36 cellular contexts compared by ENCODE assay signal in the genomic region with DNA sequence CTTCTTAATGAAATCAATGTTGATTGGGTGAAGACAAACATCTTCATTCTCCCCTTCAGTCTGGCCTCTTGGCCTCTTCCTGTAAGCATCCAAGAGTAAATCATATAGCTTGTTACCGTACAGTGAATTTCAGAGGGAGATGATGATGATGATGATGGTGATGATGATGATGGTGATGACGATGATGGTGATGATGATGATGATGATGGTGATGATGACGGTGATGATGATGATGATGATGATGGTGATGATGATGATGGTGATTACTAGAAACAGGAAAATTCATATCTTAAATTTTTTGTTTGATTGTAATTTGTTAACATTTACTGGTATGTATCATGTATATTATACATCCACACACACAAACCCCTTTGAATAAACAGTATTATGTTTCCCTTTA.
"Had no signal": no experiment of that assay in that cellular context is flagged by ENCODE, and none has a peak within 500 bp of the region (broad histone marks: within the 10 kb centered on the region; RNA-seq: fewer than 3 reads in every experiment).

No MANE protein-coding gene starts in this region.

- H3K4me3 Mint-ChIP-seq: activated B cell treated with CpG ODN at 0.5 μM for 24 hours; activated CD4-positive, alpha-beta memory T cell treated with anti-CD3 and anti-CD28 coated beads for 36 hours; activated CD4-positive, alpha-beta T cell treated with anti-CD3 and anti-CD28 coated beads, Interleukin-2, amount 10 ng/mL, durations not matched to agents 24 days and 14 days; activated CD8-positive, alpha-beta T cell treated with anti-CD3 and anti-CD28 coated beads for 36 hours; activated naive CD4-positive, alpha-beta T cell treated with anti-CD3 and anti-CD28 coated beads for 36 hours; activated naive CD8-positive, alpha-beta T cell treated with anti-CD3 and anti-CD28 coated beads for 36 hours; activated T-cell treated with anti-CD3 and anti-CD28 coated beads, Interleukin-2, amount 50 U/mL, for 4 hours; activated T-cell treated with anti-CD3 and anti-CD28 coated beads, Interleukin-2, amount 50 U/mL, for 72 hours; activated T-helper 1 cell treated with anti-CD3 and anti-CD28 coated beads, Interleukin-12 subunit alpha, Interleukin-12 subunit beta, Interleukin-2, Interleukin-4 antibody, amounts not matched to agents 30 ng/mL and 10 ng/mL and 1 ng/mL, durations not matched to agents 14 hours and 24 hours and 36 hours; activated T-helper 17 cell treated with anti-CD3 and anti-CD28 coated beads, Interleukin-2, amount 50 U/mL, for 72 hours; brain; central memory CD8-positive, alpha-beta T cell; T-helper 1 cell treated with Interleukin-12 subunit alpha and Interleukin-12 subunit beta and Interleukin-4 antibody, amounts not matched to agents 30 μg/mL and 1 μg/mL, for 36 hours had no signal

- FAIRE-seq: bronchial epithelial cell, TTC549 had no signal

- H3K4me3 ChIP-seq: adrenal gland, cardiac muscle cell had no signal

- H3K4me1 ChIP-seq: adrenal gland had no signal

- H3K36me3 ChIP-seq: adrenal gland, cardiac muscle cell had no signal

- H3K9me3 Mint-ChIP-seq: activated B cell treated with CpG ODN at 0.5 μM for 24 hours; activated CD4-positive, alpha-beta T cell treated with anti-CD3 and anti-CD28 coated beads, Interleukin-2, amount 10 ng/mL, durations not matched to agents 24 days and 14 days; activated naive CD8-positive, alpha-beta T cell treated with anti-CD3 and anti-CD28 coated beads for 36 hours; activated T-helper 1 cell treated with anti-CD3 and anti-CD28 coated beads, Interleukin-12 subunit alpha, Interleukin-12 subunit beta, Interleukin-2, Interleukin-4 antibody, amounts not matched to agents 30 ng/mL and 10 ng/mL and 1 ng/mL, durations not matched to agents 14 hours and 24 hours and 36 hours; T-helper 1 cell treated with Interleukin-12 subunit alpha and Interleukin-12 subunit beta and Interleukin-4 antibody, amounts not matched to agents 30 μg/mL and 1 μg/mL, for 36 hours had no signal

- H3K27me3 ChIP-seq: adrenal gland, cardiac muscle cell had no signal

- H3K4me1 Mint-ChIP-seq: activated B cell treated with CpG ODN at 0.5 μM for 24 hours; activated CD4-positive, alpha-beta T cell treated with anti-CD3 and anti-CD28 coated beads, Interleukin-2, amount 10 ng/mL, durations not matched to agents 24 days and 14 days; activated naive CD8-positive, alpha-beta T cell treated with anti-CD3 and anti-CD28 coated beads for 36 hours; activated T-helper 17 cell treated with anti-CD3 and anti-CD28 coated beads, Interleukin-2, amount 50 U/mL, for 72 hours; central memory CD8-positive, alpha-beta T cell had no signal

- H3K27ac Mint-ChIP-seq: activated B cell treated with CpG ODN at 0.5 μM for 24 hours; activated CD4-positive, alpha-beta memory T cell treated with anti-CD3 and anti-CD28 coated beads for 36 hours; activated CD4-positive, alpha-beta T cell treated with anti-CD3 and anti-CD28 coated beads, Interleukin-2, amount 10 ng/mL, durations not matched to agents 24 days and 14 days; activated CD8-positive, alpha-beta T cell treated with anti-CD3 and anti-CD28 coated beads for 36 hours; activated naive CD4-positive, alpha-beta T cell treated with anti-CD3 and anti-CD28 coated beads for 36 hours; activated naive CD4-positive, alpha-beta T cell treated with anti-CD3 and anti-CD28 coated beads, Interleukin-2, amount 50 U/mL, for 72 hours; activated naive CD8-positive, alpha-beta T cell treated with anti-CD3 and anti-CD28 coated beads for 36 hours; activated T-cell treated with anti-CD3 and anti-CD28 coated beads, Interleukin-2, amount 50 U/mL, for 72 hours; activated T-helper 1 cell treated with anti-CD3 and anti-CD28 coated beads, Interleukin-12 subunit alpha, Interleukin-12 subunit beta, Interleukin-2, Interleukin-4 antibody, amounts not matched to agents 30 ng/mL and 10 ng/mL and 1 ng/mL, durations not matched to agents 14 hours and 24 hours and 36 hours; activated T-helper 17 cell treated with anti-CD3 and anti-CD28 coated beads, Interleukin-2, amount 50 U/mL, for 72 hours; brain; T-helper 1 cell treated with Interleukin-12 subunit alpha and Interleukin-12 subunit beta and Interleukin-4 antibody, amounts not matched to agents 30 μg/mL and 1 μg/mL, for 36 hours had no signal

- H3K36me3 Mint-ChIP-seq: activated CD4-positive, alpha-beta memory T cell treated with anti-CD3 and anti-CD28 coated beads for 36 hours; activated naive CD4-positive, alpha-beta T cell treated with anti-CD3 and anti-CD28 coated beads, Interleukin-2, amount 50 U/mL, for 72 hours; activated naive CD8-positive, alpha-beta T cell treated with anti-CD3 and anti-CD28 coated beads for 36 hours; brain had no signal

- ATAC-seq: activated CD8-positive, alpha-beta T cell treated with anti-CD3 and anti-CD28 coated beads for 36 hours; activated naive CD4-positive, alpha-beta T cell treated with anti-CD3 and anti-CD28 coated beads, Interleukin-2, amount 50 U/mL, for 72 hours; activated T-cell treated with anti-CD3 and anti-CD28 coated beads, Interleukin-2, amount 50 U/mL, for 4 hours; activated T-cell treated with anti-CD3 and anti-CD28 coated beads, Interleukin-2, amount 50 U/mL, for 72 hours; activated T-helper 17 cell treated with anti-CD3 and anti-CD28 coated beads, Interleukin-2, amount 50 U/mL, for 72 hours had no signal

- H3K27me3 Mint-ChIP-seq: activated B cell treated with CpG ODN at 0.5 μM for 24 hours; activated CD4-positive, alpha-beta memory T cell treated with anti-CD3 and anti-CD28 coated beads for 36 hours; activated CD4-positive, alpha-beta T cell treated with anti-CD3 and anti-CD28 coated beads, Interleukin-2, amount 10 ng/mL, durations not matched to agents 24 days and 14 days; activated CD8-positive, alpha-beta T cell treated with anti-CD3 and anti-CD28 coated beads for 36 hours; activated naive CD8-positive, alpha-beta T cell treated with anti-CD3 and anti-CD28 coated beads for 36 hours; activated T-helper 17 cell treated with anti-CD3 and anti-CD28 coated beads, Interleukin-2, amount 50 U/mL, for 72 hours; brain; central memory CD8-positive, alpha-beta T cell had no signal

- H3K27ac ChIP-seq: adrenal gland, cardiac muscle cell, VCaP had no signal

- DNase-seq: activated B cell treated with CpG ODN at 0.5 μM for 24 hours; activated CD4-positive, alpha-beta memory T cell treated with anti-CD3 and anti-CD28 coated beads for 36 hours; activated CD4-positive, alpha-beta T cell treated with anti-CD3 and anti-CD28 coated beads for 4 hours; activated CD4-positive, alpha-beta T cell treated with anti-CD3 and anti-CD28 coated beads, Interleukin-2, amount 10 ng/mL, durations not matched to agents 24 days and 14 days; activated CD4-positive, alpha-beta T cell treated with anti-CD3 and anti-CD28 coated beads, Interleukin-2, amount 50 U/mL, for 1 hour; activated CD4-positive, alpha-beta T cell treated with anti-CD3 and anti-CD28 coated beads, Interleukin-2, amount 50 U/mL, for 4 hours; activated CD4-positive, CD25-positive, alpha-beta regulatory T cell treated with anti-CD3 and anti-CD28 coated beads, Interleukin-2, amount 50 U/mL, for 72 hours; activated CD8-positive, alpha-beta memory T cell treated with anti-CD3 and anti-CD28 coated beads, Interleukin-2, amount 50 U/mL, for 4 hours; activated CD8-positive, alpha-beta T cell treated with anti-CD3 and anti-CD28 coated beads for 36 hours; activated effector memory CD4-positive, alpha-beta T cell treated with anti-CD3 and anti-CD28 coated beads, Interleukin-2, amount 50 U/mL, for 16 hours; activated gamma-delta T cell treated with Interleukin-2 at 50 U/mL for 16 hours; activated naive CD4-positive, alpha-beta T cell; activated naive CD4-positive, alpha-beta T cell treated with anti-CD3 and anti-CD28 coated beads for 36 hours; activated naive CD4-positive, alpha-beta T cell treated with anti-CD3 and anti-CD28 coated beads, Interleukin-2, amount 50 U/mL, for 16 hours; activated naive CD8-positive, alpha-beta T cell treated with anti-CD3 and anti-CD28 coated beads for 36 hours; activated T-cell treated with anti-CD3 and anti-CD28 coated beads for 4 hours; activated T-cell treated with anti-CD3 and anti-CD28 coated beads, Interleukin-2, amount 50 U/mL, for 1 hour; activated T-cell treated with anti-CD3 and anti-CD28 coated beads, Interleukin-2, amount 50 U/mL, for 4 hours; activated T-cell treated with anti-CD3 and anti-CD28 coated beads, Interleukin-2, amount 50 U/mL, for 72 hours; adrenal gland; amniotic stem cell; aorta; caudate nucleus; cerebellar nuclear complex; T-helper 1 cell; T-helper 2 cell had no signal

- H3K9me3 ChIP-seq: adrenal gland had no signal
